In the genomic region with DNA sequence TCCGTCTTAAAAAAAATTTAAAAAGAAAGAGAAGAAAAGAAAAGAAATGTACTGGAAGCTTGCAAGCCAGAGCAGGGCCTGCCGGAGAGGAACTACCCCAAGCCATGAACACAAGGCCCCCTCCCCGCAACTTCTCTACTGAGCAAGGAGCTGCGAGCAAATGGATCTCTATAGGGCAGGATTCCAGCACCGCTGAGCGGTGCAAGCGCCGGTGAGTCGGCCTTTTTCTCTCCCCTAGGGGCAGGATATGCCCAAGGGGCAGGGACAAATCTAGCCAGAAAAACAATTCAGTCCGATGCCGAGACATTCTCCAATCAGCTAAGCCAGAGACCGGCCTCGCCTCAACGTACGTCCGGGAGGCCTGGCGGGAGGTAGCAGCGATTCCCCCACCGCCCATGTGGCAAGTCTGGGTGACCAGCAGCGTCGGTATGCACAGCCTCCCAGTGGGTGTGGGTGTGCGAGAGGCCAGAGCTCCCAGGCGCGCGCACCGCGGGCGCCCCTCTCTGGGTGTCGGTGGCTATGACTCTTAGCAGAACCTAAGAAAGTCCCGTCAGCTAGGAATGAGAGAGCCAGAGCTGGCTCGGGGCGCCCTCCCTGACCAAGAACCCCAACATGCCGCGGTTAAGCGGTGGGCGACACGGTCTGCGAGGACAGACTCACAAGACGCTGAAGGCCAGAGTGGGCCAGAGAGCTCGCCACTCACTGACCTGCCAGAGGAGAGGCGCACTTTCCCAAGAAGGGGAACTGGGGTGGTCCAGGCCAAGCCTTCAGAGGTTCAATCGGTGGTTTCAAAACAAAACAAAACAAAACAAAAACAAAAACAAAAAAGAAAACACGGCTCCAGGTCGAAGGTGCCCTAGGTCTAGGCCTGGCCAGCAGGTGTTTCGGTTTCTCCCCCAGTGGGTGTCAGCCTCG, we compare ENCODE assay signal across 7 cellular contexts. TPM values are rescaled to one million over a fixed set of nuclear protein-coding genes. Genes with fewer than 3 reads are reported as not detected.
DNase-seq lines count a peak whose midpoint lies in the region; ATAC-seq, FAIRE-seq and TF ChIP-seq lines count a peak whose summit lies in the region.

No MANE protein-coding gene starts in this region.

- peak overlapping the region; percentile 79 for H3K4me2 ChIP-seq in GM12878 (ENCODE audit: control insufficient read depth, insufficient read depth)

- H3K27ac ChIP-seq in GM12878 (ENCODE audit: control insufficient read depth, insufficient read depth): no peak overlapping the region

- no peak for TF ChIP-seq POLR2A in GM12878 (IDR thresholded peaks at IDR 0.05; ENCODE audit: low read depth, low read length)

- FAIRE-seq in GM12878 (lab: Jason Lieb, UNC): no peak

- no peak overlapping the region for H2AFZ ChIP-seq in GM12878 (ENCODE audit: control insufficient read depth, low read depth, low read length)

- CTCF ChIA-PET in GM12878 (lab: Yijun Ruan, JAX): interaction anchor here (0.6 to 1.9 kb wide), 9 partner anchors 18 to 532 kb away, joined by 3 to 17 read pairs (median 3); no protein-coding TSS in a partner anchor

- 7% methylated on average over 38 of the region's 46 CpGs for WGBS in GM12878 (ENCODE audit: insufficient coverage, insufficient replicate concordance, low lambda C conversion rate, missing lambda C conversion rate)

- H3K36me3 ChIP-seq in H7 (replicated peaks; ENCODE audit: control insufficient read depth, insufficient read depth, low read length) (no peaks in the 10 kb centered on the region), GM12878 (ENCODE audit: control insufficient read depth in 2 of 2, insufficient read depth in 2 of 2, low read length in 1 of 2) (no peaks in the 10 kb centered on the region)

- BruUV-seq in GM12878 (replicated peaks; lab: Mats Ljungman, UMichigan): no TSS peak

- TF ChIP-seq EP300 in GM12878 (IDR thresholded peaks at IDR 0.05; ENCODE audit: borderline replicate concordance in 1 of 2, control insufficient read depth in 1 of 2, low read depth in 2 of 2, low read length in 2 of 2): no peak

- POLR2A ChIA-PET in GM12878 (lab: Charles Lee): no interaction called here

- no peaks in the 10 kb centered on the region for H4K20me1 ChIP-seq in GM12878 (ENCODE audit: control insufficient read depth, insufficient read depth)

- no peak overlapping the region for H3K9ac ChIP-seq in GM12878 (ENCODE audit: control insufficient read depth, insufficient read depth, low read length)

- RAD21 ChIA-PET in GM12878 (lab: Charles Lee; ENCODE audit: unreplicated experiment): interaction anchor here (1.1 to 1.4 kb wide), 3 partner anchors 49 to 580 kb away, joined by 3 to 8 read pairs (median 6); no protein-coding TSS in a partner anchor

- TF ChIP-seq CTCF in GM12878 (IDR thresholded peaks at IDR 0.05 in 2 of 3, conservative IDR thresholded peaks at IDR 0.05 in 1 of 3; ENCODE audit: control insufficient read depth in 2 of 3, extremely low read depth in 1 of 3, insufficient read depth in 1 of 3, low read depth in 3 of 3, low read length in 3 of 3): peak; percentile 62 to 68 (median 66)

- ATAC-seq in GM12878 (peak; percentile 98), sciatic nerve (peak; percentile 94), GM18870 (IDR thresholded peaks at IDR 0.05; ENCODE audit: unreplicated experiment) (no peak)

- H3K79me2 ChIP-seq in GM12878 (ENCODE audit: control insufficient read depth, insufficient read depth, low read length): no peaks in the 10 kb centered on the region

- SMC1A ChIA-PET in GM12878 (lab: Charles Lee; ENCODE audit: uncharacterized antibody, unreplicated experiment): interaction anchor here (0.8 kb wide), 2 partner anchors 49 to 150 kb away, joined by 3 read pairs; no protein-coding TSS in a partner anchor

- in situ Hi-C loops in GM12878 (cut with MboI): loop anchor here (10.0 kb wide), 1 partner anchor 528 kb away; no protein-coding TSS in a partner anchor

- H3K4me3 ChIP-seq in H7 (ENCODE audit: insufficient read depth, low read depth, low read length) (peak overlapping the region; percentile 78), GM12878 (peak overlapping the region; percentile 41; the same call in 1 of the 2 replicates), iPS-11a (ENCODE audit: low read depth, low read length) (peak overlapping the region; percentile 69)

- TF ChIP-seq RAD21 in GM12878 (IDR thresholded peaks at IDR 0.05; ENCODE audit: insufficient read depth, low read depth, low read length): peak; percentile 56

- H3K27me3 ChIP-seq in H7 (ENCODE audit: control insufficient read depth, insufficient read depth, low read length) (peaks cover 12% of the 10 kb centered on the region), GM12878 (replicated peaks in 1 of 2; ENCODE audit: control insufficient read depth in 2 of 2, insufficient read depth in 2 of 2, low read length in 1 of 2) (peaks cover 4 to 23% of the 10 kb centered on the region in 2 experiments)

- H3K9me3 ChIP-seq in GM12878 (replicated peaks; ENCODE audit: control insufficient read depth, insufficient read depth, low read length): no peaks in the 10 kb centered on the region

- intact Hi-C loops in GM12878 (cut with micrococcal nuclease; ENCODE audit: unreplicated experiment) (loop anchor here (2.0 kb wide), 1 partner anchor 530 kb away; no protein-coding TSS in a partner anchor), sciatic nerve (cut with DNase I) (loop anchor here (10.0 kb wide), 1 partner anchor 428 kb away; no protein-coding TSS in a partner anchor)

- H3K4me1 ChIP-seq in GM12878 (ENCODE audit: control insufficient read depth, insufficient read depth, low read length): no peaks in the 10 kb centered on the region

- peak; percentile 98 for DNase-seq in GM03348 (ENCODE audit: low spot score)
- DNase-seq in H7: peak; percentile 87
- DNase-seq in NCI-H510A (lab: John Stamatoyannopoulos, UW): peak; percentile 93
- no peak for DNase-seq in GM12878 (ENCODE audit: low read depth, low spot score)
- peak; percentile 77 for DNase-seq in sciatic nerve (ENCODE audit: low spot score)

TF ChIP-seq in GM12878, 131 proteins besides CTCF, POLR2A, EP300 and RAD21:
- TF ChIP-seq ETV6 (conservative IDR thresholded peaks at IDR 0.05 in 1 of 2, IDR thresholded peaks at IDR 0.05 in 1 of 2; ENCODE audit: borderline replicate concordance in 1 of 2, low read depth in 1 of 2) (no peak), SMC3 (IDR thresholded peaks at IDR 0.05; ENCODE audit: borderline replicate concordance, low read length) (peak; percentile 49; the same call in 1 of the 2 replicates), SUZ12 (IDR thresholded peaks at IDR 0.05; ENCODE audit: unreplicated experiment) (peak; percentile 42), ZBED1 (IDR thresholded peaks at IDR 0.05; ENCODE audit: borderline replicate concordance) (no peak)

RNA-seq across cellular contexts. Expression of a gene that starts 1.9 kb away (rescaled TPM):
- total RNA-seq in H7 (2014; rRNA removed; shearing (Covaris generic)): 5.8 and 6.3 TPM in 2 replicates
- total RNA-seq in GM12878 (2013; cell fraction: nucleolus; rRNA removed): not detected in 2 replicates
- total RNA-seq in GM12878 (2014; rRNA removed) (not detected in 2 replicates), GM12878 (2014; rRNA removed; fragmentation: Illumina TruSeq; extraction: Trizol) (not detected in 2 replicates), GM12878 (2021) (not detected in 2 replicates), sciatic nerve (1.5 TPM)
- not detected for polyA plus RNA-seq in GM12878 (2011; ENCODE audit: low read depth)
- polyA plus RNA-seq in GM12878 (2011; rRNA removed) (under 0.01 and 0.16 TPM in 2 replicates), GM12878 (2014; fragmentation: Illumina TruSeq; extraction: Trizol) (not detected in 2 replicates), GM12878 (2014; fragmentation: Nextera tagmentation; extraction: Ambion mirVana) (not detected), GM12878 (2014; rRNA removed) (not detected in 2 replicates), GM12878 (2016; fragmentation: Nextera tagmentation; extraction: Ambion mirVana) (not detected)
- 0.08 and 0.09 TPM in 2 replicates for polyA plus RNA-seq in GM12878 (2011; cell fraction: cytosol; rRNA removed)
- 0.06 and 0.07 TPM in 2 replicates for polyA plus RNA-seq in GM12878 (2011; cell fraction: nucleus; rRNA removed)
- polyA plus RNA-seq in GM12878 (2012): not detected in 2 replicates
- polyA minus RNA-seq in GM12878 (2011; rRNA and poly(A)+ RNA removed): under 0.01 TPM in 1 of 2 replicates, not detected in the other
- polyA minus RNA-seq in GM12878 (2011; cell fraction: cytosol; rRNA and poly(A)+ RNA removed): not detected in 2 replicates
- polyA minus RNA-seq in GM12878 (2011; cell fraction: nucleus; rRNA and poly(A)+ RNA removed): 0.12 TPM in 1 of 2 replicates, not detected in the other

RNA-seq across cellular contexts. Expression of a gene that starts 13.6 kb away (rescaled TPM):
- total RNA-seq in H7 (2014; rRNA removed; shearing (Covaris generic)): 6.5 and 11.8 TPM in 2 replicates
- total RNA-seq in GM12878 (2013; cell fraction: nucleolus; rRNA removed): not detected in 2 replicates
- not detected in 2 replicates for total RNA-seq in GM12878 (2014; rRNA removed)
- total RNA-seq in GM12878 (2014; rRNA removed; fragmentation: Illumina TruSeq; extraction: Trizol): not detected in 2 replicates
- total RNA-seq in GM12878 (2021): not detected in 2 replicates
- polyA plus RNA-seq in GM12878 (2011; ENCODE audit: low read depth): not detected
- polyA plus RNA-seq in GM12878 (2011; rRNA removed): not detected in 2 replicates
- not detected in 2 replicates for polyA plus RNA-seq in GM12878 (2011; cell fraction: cytosol; rRNA removed)
- not detected in 2 replicates for polyA plus RNA-seq in GM12878 (2011; cell fraction: nucleus; rRNA removed)
- polyA plus RNA-seq in GM12878 (2012): not detected in 2 replicates
- polyA plus RNA-seq in GM12878 (2014; fragmentation: Illumina TruSeq; extraction: Trizol): not detected in 2 replicates
- polyA plus RNA-seq in GM12878 (2014; fragmentation: Nextera tagmentation; extraction: Ambion mirVana): not detected
- not detected in 2 replicates for polyA plus RNA-seq in GM12878 (2014; rRNA removed)
- polyA plus RNA-seq in GM12878 (2016; fragmentation: Nextera tagmentation; extraction: Ambion mirVana): not detected
- polyA minus RNA-seq in GM12878 (2011; rRNA and poly(A)+ RNA removed): not detected in 2 replicates
- polyA minus RNA-seq in GM12878 (2011; cell fraction: cytosol; rRNA and poly(A)+ RNA removed): not detected in 2 replicates
- polyA minus RNA-seq in GM12878 (2011; cell fraction: nucleus; rRNA and poly(A)+ RNA removed): not detected in 2 replicates
- not detected for total RNA-seq in sciatic nerve
